Comparison of ENCODE assay signal across 1 cellular context in genomic region chr7:2393751-2394150, GRCh38.
TF ChIP-seq lines count a peak whose summit lies in the region.

No MANE protein-coding gene starts in this region.

TF ChIP-seq in K562, 482 proteins besides CTCF, POLR2A, EP300 and RAD21:
- TF ChIP-seq TARDBP (IDR thresholded peaks at IDR 0.05) (no peak), ZBTB9 (CRISPR knock-in tag; IDR thresholded peaks at IDR 0.05) (no peak)
- TF ChIP-seq, protein P1, sequence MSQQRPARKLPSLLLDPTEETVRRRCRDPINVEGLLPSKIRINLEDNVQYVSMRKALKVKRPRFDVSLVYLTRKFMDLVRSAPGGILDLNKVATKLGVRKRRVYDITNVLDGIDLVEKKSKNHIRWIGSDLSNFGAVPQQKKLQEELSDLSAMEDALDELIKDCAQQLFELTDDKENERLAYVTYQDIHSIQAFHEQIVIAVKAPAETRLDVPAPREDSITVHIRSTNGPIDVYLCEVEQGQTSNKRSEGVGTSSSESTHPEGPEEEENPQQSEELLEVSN (IDR thresholded peaks at IDR 0.05; ENCODE audit: borderline replicate concordance in 1 of 2, extremely low read depth in 1 of 2, insufficient read depth in 1 of 2, insufficient read length in 1 of 2, low read depth in 1 of 2, low read length in 1 of 2, poor library complexity in 1 of 2, severe bottlenecking in 1 of 2) = peak in 1 of 2 experiments; percentile 28
